18 cellular contexts compared by ENCODE assay signal in genomic region chr4:26763649-26764048, GRCh38.
"Had no signal": no experiment of that assay in that cellular context is flagged by ENCODE, and none has a peak within 500 bp of the region (broad histone marks: within the 10 kb centered on the region; RNA-seq: fewer than 3 reads in every experiment).

No MANE protein-coding gene starts in this region.

- FAIRE-seq: bronchial epithelial cell, keratinocyte, pancreas, TTC549 had no signal

- H3K36me3 Mint-ChIP-seq: stimulated activated effector memory CD8-positive, alpha-beta T cell treated with anti-CD3 and anti-CD28 coated beads, Interleukin-12 subunit alpha, Interleukin-12 subunit beta, amount 100 ng/mL, for 72 hours; WTC11 had no signal

- H3K27ac Mint-ChIP-seq: activated CD4-positive, alpha-beta T cell treated with anti-CD3 and anti-CD28 coated beads for 36 hours; activated CD8-positive, alpha-beta memory T cell treated with anti-CD3 and anti-CD28 coated beads, Interleukin-2, amount 10 ng/mL, durations not matched to agents 7 days and 5 days; activated naive CD8-positive, alpha-beta T cell; stimulated activated effector memory CD8-positive, alpha-beta T cell treated with anti-CD3 and anti-CD28 coated beads, Interleukin-12 subunit alpha, Interleukin-12 subunit beta, amount 100 ng/mL, for 72 hours; WTC11 had no signal

- H3K4me1 Mint-ChIP-seq: stimulated activated effector memory CD8-positive, alpha-beta T cell treated with anti-CD3 and anti-CD28 coated beads, Interleukin-12 subunit alpha, Interleukin-12 subunit beta, amount 100 ng/mL, for 72 hours had no signal

- H3K9me3 Mint-ChIP-seq: naive thymus-derived CD8-positive, alpha-beta T cell; stimulated activated effector memory CD8-positive, alpha-beta T cell treated with anti-CD3 and anti-CD28 coated beads, Interleukin-12 subunit alpha, Interleukin-12 subunit beta, amount 100 ng/mL, for 72 hours; WTC11 had no signal

- H3K4me3 Mint-ChIP-seq: activated CD4-positive, alpha-beta T cell treated with anti-CD3 and anti-CD28 coated beads for 36 hours; activated CD8-positive, alpha-beta memory T cell treated with anti-CD3 and anti-CD28 coated beads, Interleukin-2, amount 10 ng/mL, durations not matched to agents 7 days and 5 days; activated naive CD8-positive, alpha-beta T cell; naive thymus-derived CD8-positive, alpha-beta T cell; stimulated activated effector memory CD8-positive, alpha-beta T cell treated with anti-CD3 and anti-CD28 coated beads, Interleukin-12 subunit alpha, Interleukin-12 subunit beta, amount 100 ng/mL, for 72 hours; WTC11 had no signal

- H3K27me3 ChIP-seq: gastrocnemius medialis, pancreas had no signal

- H3K4me1 ChIP-seq: gastrocnemius medialis, lower lobe of right lung, pancreas had no signal

- H3K27ac ChIP-seq: gastrocnemius medialis, lower lobe of right lung, pancreas had no signal

- H3K4me3 ChIP-seq: gastrocnemius medialis, lower lobe of right lung, pancreas had no signal

- DNase-seq: activated CD4-positive, alpha-beta T cell treated with anti-CD3 and anti-CD28 coated beads for 36 hours; activated CD4-positive, alpha-beta T cell treated with anti-CD3 and anti-CD28 coated beads, Interleukin-2, amount 50 U/mL, for 48 hours; activated CD8-positive, alpha-beta memory T cell treated with anti-CD3 and anti-CD28 coated beads, Interleukin-2, amount 10 ng/mL, durations not matched to agents 7 days and 5 days; cerebellar nuclear complex; cortex of kidney; effector CD4-positive, alpha-beta T cell; gastrocnemius medialis; head of caudate nucleus; lower lobe of right lung; naive thymus-derived CD8-positive, alpha-beta T cell; pancreas; stimulated activated CD4-positive, alpha-beta T cell treated with anti-CD3 and anti-CD28 coated beads, Interleukin-4, amount 100 ng/mL, for 24 hours had no signal

- H3K36me3 ChIP-seq: gastrocnemius medialis, lower lobe of right lung, pancreas had no signal

- H3K9me3 ChIP-seq: gastrocnemius medialis, lower lobe of right lung, pancreas had no signal

- H3K27me3 Mint-ChIP-seq: activated CD4-positive, alpha-beta T cell treated with anti-CD3 and anti-CD28 coated beads for 36 hours; activated CD8-positive, alpha-beta memory T cell treated with anti-CD3 and anti-CD28 coated beads, Interleukin-2, amount 10 ng/mL, durations not matched to agents 7 days and 5 days; activated naive CD8-positive, alpha-beta T cell; naive thymus-derived CD8-positive, alpha-beta T cell had no signal
